ENCODE assay signal across 8 cellular contexts in the genomic region with DNA sequence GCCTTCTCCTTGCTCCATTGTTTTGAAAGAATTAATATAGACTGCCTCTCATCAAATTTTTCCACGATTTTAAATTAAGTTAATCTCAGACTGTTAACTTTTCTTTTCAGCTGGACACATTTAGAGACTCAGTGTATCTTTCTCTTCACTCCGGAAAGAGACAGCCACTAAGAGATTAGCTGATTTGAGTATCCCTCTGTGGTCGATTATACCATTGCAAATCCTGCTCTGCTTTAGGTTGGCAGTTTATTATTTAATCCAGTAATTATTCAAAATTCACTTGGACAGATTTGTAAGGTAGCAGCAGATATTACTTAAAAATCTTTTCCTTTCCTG. TPM values are rescaled to one million over a fixed set of nuclear protein-coding genes. Genes with fewer than 3 reads are reported as not detected.
A peak's percentile ranks its signal among the peaks of the same experiment; 100 is the strongest.
DNase-seq lines count a peak whose midpoint lies in the region; ATAC-seq, FAIRE-seq and TF ChIP-seq lines count a peak whose summit lies in the region.

No MANE protein-coding gene starts in this region.

- DNase-seq in GM12892 (ENCODE audit: insufficient read length), result no peak
- peak; percentile 12 for DNase-seq in SK-N-DZ (ENCODE audit: low spot score)
- DNase-seq in fibroblast of pulmonary artery (ENCODE audit: low read depth), result no peak
- DNase-seq in skeletal muscle cell (ENCODE audit: low read depth), result no peak
- DNase-seq in stimulated activated CD4-positive, alpha-beta T cell treated with anti-CD3 and anti-CD28 coated beads, Interleukin-4, amount 100 ng/mL, for 4 hours, result no peak
- no peak for DNase-seq in NCI-H128 (lab: John Stamatoyannopoulos, UW; ENCODE audit: unreplicated experiment)

- TF ChIP-seq CTCF in fibroblast of pulmonary artery (IDR thresholded peaks at IDR 0.05; ENCODE audit: low read length, missing control alignments), result no peak

- no peak for TF ChIP-seq POLR2A in GM12892 (IDR thresholded peaks at IDR 0.05; ENCODE audit: low read depth, low read length)

- H3K4me3 ChIP-seq in fibroblast of pulmonary artery (replicated peaks; ENCODE audit: low read depth, low read length) (peak overlapping the region; percentile 93), skeletal muscle cell (ENCODE audit: low read depth, low read length) (peak overlapping the region; percentile 90)

- peak; percentile 33 for FAIRE-seq in GM12892 (lab: Jason Lieb, UNC)

- ATAC-seq in HG03565 (IDR thresholded peaks at IDR 0.05; ENCODE audit: unreplicated experiment) (no peak), GM18520 (IDR thresholded peaks at IDR 0.05; ENCODE audit: unreplicated experiment) (no peak)

RNA-seq across cellular contexts. Expression of a gene that starts 0.6 kb away (rescaled TPM):
- 15.2 TPM for polyA plus RNA-seq in GM12892 (2012; ENCODE audit: missing spikeins)
- polyA plus RNA-seq in SK-N-DZ (2014; cell fraction: cytosol; rRNA removed), result 52.2 and 68.7 TPM in 2 replicates
- polyA plus RNA-seq in SK-N-DZ (2014; cell fraction: nucleus; rRNA removed), result 37.7 and 42.4 TPM in 2 replicates

RNA-seq across cellular contexts. Expression of a gene that starts 29.2 kb away (rescaled TPM):
- 3.7 TPM for polyA plus RNA-seq in GM12892 (2012; ENCODE audit: missing spikeins)
- polyA plus RNA-seq in SK-N-DZ (2014; cell fraction: cytosol; rRNA removed), result 12.0 and 14.6 TPM in 2 replicates
- 8.9 and 14.2 TPM in 2 replicates for polyA plus RNA-seq in SK-N-DZ (2014; cell fraction: nucleus; rRNA removed)

RNA-seq across cellular contexts. Expression of a gene that starts 48.0 kb away (rescaled TPM):
- polyA plus RNA-seq in GM12892 (2012; ENCODE audit: missing spikeins), result 21.8 TPM
- polyA plus RNA-seq in SK-N-DZ (2014; cell fraction: cytosol; rRNA removed), result 7.4 and 9.6 TPM in 2 replicates
- polyA plus RNA-seq in SK-N-DZ (2014; cell fraction: nucleus; rRNA removed), result 5.5 and 11.8 TPM in 2 replicates

RNA-seq across cellular contexts. Expression of a gene that starts 48.1 kb away (rescaled TPM):
- 13.6 TPM for polyA plus RNA-seq in GM12892 (2012; ENCODE audit: missing spikeins)
- polyA plus RNA-seq in SK-N-DZ (2014; cell fraction: cytosol; rRNA removed), result 11.9 and 22.6 TPM in 2 replicates
- 14.2 and 14.5 TPM in 2 replicates for polyA plus RNA-seq in SK-N-DZ (2014; cell fraction: nucleus; rRNA removed)
